ENCODE assay signal across 9 cellular contexts in genomic region chr4:153497988-153498967, GRCh38.
DNase-seq lines count a peak whose midpoint lies in the region; ATAC-seq and TF ChIP-seq lines count a peak whose summit lies in the region.
"Had no signal": no experiment of that assay in that cellular context is flagged by ENCODE, and none has a peak within 500 bp of the region (broad histone marks: within the 10 kb centered on the region; RNA-seq: fewer than 3 reads in every experiment).

No MANE protein-coding gene starts in this region.

- in situ Hi-C loops in GM13976 (cut with MboI; ENCODE audit: low sequenced_read_pairs, unreplicated experiment), result no loop called here

- H3K4me3 Mint-ChIP-seq in stimulated activated memory B cell treated with anti-CD40 and anti-IgM and Interleukin-4, amounts not matched to agents 10 μg/mL and 1 μg/mL and 100 μg/mL, for 72 hours, result peak overlapping the region; percentile 56

- peaks cover 39% of the 10 kb centered on the region for H3K36me3 Mint-ChIP-seq in stimulated activated memory B cell treated with anti-CD40 and anti-IgM and Interleukin-4, amounts not matched to agents 10 μg/mL and 1 μg/mL and 100 μg/mL, for 72 hours

- H3K9ac ChIP-seq in NT2/D1 (ENCODE audit: insufficient read length, low read depth), result peak overlapping the region; percentile 22

- H3K27me3 Mint-ChIP-seq in stimulated activated memory B cell treated with anti-CD40 and anti-IgM and Interleukin-4, amounts not matched to agents 10 μg/mL and 1 μg/mL and 100 μg/mL, for 72 hours, result no peaks in the 10 kb centered on the region

- H3K4me1 ChIP-seq in NT2/D1 (ENCODE audit: insufficient read depth, insufficient read length), result peaks cover 5% of the 10 kb centered on the region

- DNase-seq in GM13976 (ENCODE audit: low spot score), result peak; percentile 73
- DNase-seq in NT2/D1 (ENCODE audit: low read depth, low spot score), result no peak
- peak; percentile 64 to 79 for DNase-seq in foreskin fibroblast
- DNase-seq in NCI-H187 treated with DMSO at 0.1 percent for 48 hours (lab: John Stamatoyannopoulos, UW), result no peak
- no peak for DNase-seq in activated CD8-positive, alpha-beta memory T cell treated with anti-CD3 and anti-CD28 coated beads for 24 hours
- DNase-seq in retina, result no peak

- peaks cover 91% of the 10 kb centered on the region for H3K4me1 Mint-ChIP-seq in stimulated activated memory B cell treated with anti-CD40 and anti-IgM and Interleukin-4, amounts not matched to agents 10 μg/mL and 1 μg/mL and 100 μg/mL, for 72 hours

- TF ChIP-seq CTCF in GM13976 (IDR thresholded peaks at IDR 0.05; ENCODE audit: borderline replicate concordance, control extremely low read depth, extremely low read depth, insufficient read depth, missing control alignments) (no peak), foreskin fibroblast (IDR thresholded peaks at IDR 0.05; ENCODE audit: low read depth, low read length) (no peak)

- H3K36me3 ChIP-seq in NT2/D1 (ENCODE audit: insufficient read depth, insufficient read length, low read length), result no peaks in the 10 kb centered on the region

- H3K27ac Mint-ChIP-seq in stimulated activated memory B cell treated with anti-CD40 and anti-IgM and Interleukin-4, amounts not matched to agents 10 μg/mL and 1 μg/mL and 100 μg/mL, for 72 hours, result peak overlapping the region; percentile 77

- H3K4me3 ChIP-seq in NT2/D1 (ENCODE audit: insufficient read length, low read depth) (no peak overlapping the region), foreskin fibroblast (ENCODE audit: low read depth in 1 of 2, low read length in 2 of 2) (peak overlapping the region; percentile 7 to 24)

- H3K9me3 ChIP-seq in NT2/D1 (ENCODE audit: insufficient read depth, low read length), result no peaks in the 10 kb centered on the region

- ATAC-seq in GM21717 (IDR thresholded peaks at IDR 0.05; ENCODE audit: unreplicated experiment), result peak; percentile 60
- ATAC-seq in stimulated activated memory B cell treated with anti-CD40 and anti-IgM and Interleukin-4, amounts not matched to agents 10 μg/mL and 1 μg/mL and 100 μg/mL, for 72 hours, result peak; percentile 87
- ATAC-seq: Panc1 had no signal

- H3K9me3 Mint-ChIP-seq in stimulated activated memory B cell treated with anti-CD40 and anti-IgM and Interleukin-4, amounts not matched to agents 10 μg/mL and 1 μg/mL and 100 μg/mL, for 72 hours, result no peaks in the 10 kb centered on the region

- H3K27me3 ChIP-seq in NT2/D1 (ENCODE audit: insufficient read depth, insufficient read length), result no peaks in the 10 kb centered on the region

Comparison
In these comparisons a context has a peak if more than half of its experiments do, and no peak if none do; other contexts are left out.
1. DNase-seq: peak in GM13976 (single experiment) and foreskin fibroblast (2 of 2); none in NT2/D1 (single experiment), NCI-H187 treated with DMSO at 0.1 percent for 48 hours (single experiment), activated CD8-positive, alpha-beta memory T cell treated with anti-CD3 and anti-CD28 coated beads for 24 hours (single experiment) and retina (single experiment).